1 cellular context compared by ENCODE assay signal in genomic region chr2:80852079-80852807, GRCh38.
TF ChIP-seq lines count a peak whose summit lies in the region.

No MANE protein-coding gene starts in this region.

TF ChIP-seq in WTC11, 78 proteins besides CTCF, POLR2A, EP300 and RAD21 (continued from another document):
- TF ChIP-seq ARID4B (CRISPR knock-in tag; IDR thresholded peaks at IDR 0.05; ENCODE audit: borderline replicate concordance) (no peak), GRHL2 (CRISPR knock-in tag; IDR thresholded peaks at IDR 0.05; ENCODE audit: insufficient replicate concordance, severe bottlenecking) (no peak), NR1H2 (CRISPR knock-in tag; IDR thresholded peaks at IDR 0.05) (no peak), JUN (CRISPR knock-in tag; IDR thresholded peaks at IDR 0.05) (no peak), PRDM15 (CRISPR knock-in tag; IDR thresholded peaks at IDR 0.05) (no peak), ZNF425 (CRISPR knock-in tag; conservative IDR thresholded peaks at IDR 0.05) (no peak), TEAD1 (CRISPR knock-in tag; IDR thresholded peaks at IDR 0.05) (no peak), USF2 (CRISPR knock-in tag; IDR thresholded peaks at IDR 0.05) (no peak)
